29 cellular contexts compared by ENCODE assay signal in the genomic region with DNA sequence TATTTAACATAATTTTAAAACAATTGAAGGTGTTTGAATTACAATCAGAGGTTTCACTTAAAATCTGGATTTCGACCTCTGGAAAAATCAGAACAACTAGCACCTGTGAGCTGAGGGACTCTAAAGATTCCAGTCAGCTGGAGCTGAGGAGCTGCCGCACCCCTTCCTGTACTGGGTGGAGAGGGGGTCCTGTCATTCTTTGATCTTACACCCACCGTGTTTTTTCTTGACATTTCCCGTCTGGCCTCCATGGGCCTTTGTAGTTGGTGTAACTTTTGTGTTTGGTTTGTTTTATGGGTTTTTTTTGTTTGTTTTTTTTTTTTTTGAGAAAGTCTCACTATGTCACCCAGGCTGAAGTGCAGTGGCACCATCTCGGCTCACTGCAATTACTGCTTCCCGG.
"Had no signal": no experiment of that assay in that cellular context is flagged by ENCODE, and none has a peak within 500 bp of the region (broad histone marks: within the 10 kb centered on the region; RNA-seq: fewer than 3 reads in every experiment).

No MANE protein-coding gene starts in this region.

- H3K9me3 ChIP-seq: adrenal gland, body of pancreas, esophagus muscularis mucosa, gastrocnemius medialis had no signal

- H3K27me3 Mint-ChIP-seq: activated CD4-positive, alpha-beta memory T cell treated with anti-CD3 and anti-CD28 coated beads, Interleukin-2, amount 10 ng/mL, durations not matched to agents 7 days and 5 days; activated CD4-positive, alpha-beta T cell treated with anti-CD3 and anti-CD28 coated beads, Interleukin-2, amount 10 ng/mL, durations not matched to agents 7 days and 5 days; effector memory CD8-positive, alpha-beta T cell had no signal

- H3K4me3 ChIP-seq: adrenal gland, body of pancreas, esophagus muscularis mucosa, gastrocnemius medialis had no signal

- H3K9me3 Mint-ChIP-seq: activated CD4-positive, alpha-beta memory T cell treated with anti-CD3 and anti-CD28 coated beads, Interleukin-2, amount 10 ng/mL, durations not matched to agents 7 days and 5 days; activated CD4-positive, alpha-beta T cell treated with anti-CD3 and anti-CD28 coated beads, Interleukin-2, amount 10 ng/mL, durations not matched to agents 7 days and 5 days; activated naive CD4-positive, alpha-beta T cell treated with anti-CD3 and anti-CD28 coated beads for 36 hours; activated naive CD4-positive, alpha-beta T cell treated with anti-CD3 and anti-CD28 coated beads, Interleukin-2, amount 50 U/mL, for 72 hours; activated T-cell treated with anti-CD3 and anti-CD28 coated beads, Interleukin-2, amount 50 U/mL, for 4 hours; activated T-helper 1 cell treated with anti-CD3 and anti-CD28 coated beads, Interleukin-12 subunit alpha, Interleukin-12 subunit beta, Interleukin-2, Interleukin-4 antibody, amounts not matched to agents 30 ng/mL and 10 ng/mL and 1 ng/mL, durations not matched to agents 14 hours and 24 hours and 36 hours; activated T-helper 2 cell treated with anti-CD3 and anti-CD28 coated beads, Interferon-gamma antibody, Interleukin-2, Interleukin-4, amounts not matched to agents 10 μg/mL and 5 μg/mL and 100 μg/mL, durations not matched to agents 14 hours and 24 hours and 36 hours; effector memory CD8-positive, alpha-beta T cell had no signal

- H3K27ac ChIP-seq: esophagus muscularis mucosa, foreskin keratinocyte, gastrocnemius medialis had no signal

- DNase-seq: activated CD4-positive, alpha-beta memory T cell treated with anti-CD3 and anti-CD28 coated beads, Interleukin-2, amount 10 ng/mL, durations not matched to agents 7 days and 5 days; activated CD4-positive, alpha-beta T cell treated with anti-CD3 and anti-CD28 coated beads for 1 hour; activated CD4-positive, alpha-beta T cell treated with anti-CD3 and anti-CD28 coated beads for 4 hours; activated CD4-positive, alpha-beta T cell treated with anti-CD3 and anti-CD28 coated beads, Interleukin-2, amount 10 ng/mL, durations not matched to agents 7 days and 5 days; activated CD4-positive, alpha-beta T cell treated with anti-CD3 and anti-CD28 coated beads, Interleukin-2, amount 50 U/mL, for 4 hours; activated CD8-positive, alpha-beta memory T cell treated with anti-CD3 and anti-CD28 coated beads, Interleukin-2, amount 50 U/mL, for 48 hours; activated effector memory CD4-positive, alpha-beta T cell treated with anti-CD3 and anti-CD28 coated beads, Interleukin-2, amount 50 U/mL, for 16 hours; activated naive CD4-positive, alpha-beta T cell treated with anti-CD3 and anti-CD28 coated beads for 36 hours; activated T-cell treated with anti-CD3 and anti-CD28 coated beads for 4 hours; activated T-cell treated with anti-CD3 and anti-CD28 coated beads, Interleukin-2, amount 50 U/mL, for 4 hours; adrenal gland; amygdala; aorta; body of pancreas; caudate nucleus; cortex of kidney; dermis blood vessel endothelial cell; effector CD4-positive, alpha-beta T cell; effector memory CD8-positive, alpha-beta T cell; erythroblast; foreskin keratinocyte; gastrocnemius medialis; glutamatergic neuron; T-helper 2 cell had no signal

- H3K27me3 ChIP-seq: adrenal gland, body of pancreas, esophagus muscularis mucosa, foreskin keratinocyte, gastrocnemius medialis had no signal

- H3K27ac Mint-ChIP-seq: activated CD4-positive, alpha-beta memory T cell treated with anti-CD3 and anti-CD28 coated beads, Interleukin-2, amount 10 ng/mL, durations not matched to agents 7 days and 5 days; activated CD4-positive, alpha-beta T cell treated with anti-CD3 and anti-CD28 coated beads, Interleukin-2, amount 10 ng/mL, durations not matched to agents 7 days and 5 days; activated naive CD4-positive, alpha-beta T cell treated with anti-CD3 and anti-CD28 coated beads for 36 hours; activated naive CD4-positive, alpha-beta T cell treated with anti-CD3 and anti-CD28 coated beads, Interleukin-2, amount 50 U/mL, for 72 hours; activated T-helper 1 cell treated with anti-CD3 and anti-CD28 coated beads, Interleukin-12 subunit alpha, Interleukin-12 subunit beta, Interleukin-2, Interleukin-4 antibody, amounts not matched to agents 30 ng/mL and 10 ng/mL and 1 ng/mL, durations not matched to agents 14 hours and 24 hours and 36 hours; activated T-helper 2 cell treated with anti-CD3 and anti-CD28 coated beads, Interferon-gamma antibody, Interleukin-2, Interleukin-4, amounts not matched to agents 10 μg/mL and 5 μg/mL and 100 μg/mL, durations not matched to agents 14 hours and 24 hours and 36 hours; effector memory CD8-positive, alpha-beta T cell; WTC11 had no signal

- H3K36me3 Mint-ChIP-seq: activated naive CD4-positive, alpha-beta T cell treated with anti-CD3 and anti-CD28 coated beads, Interleukin-2, amount 50 U/mL, for 72 hours had no signal

- ATAC-seq: activated naive CD4-positive, alpha-beta T cell treated with anti-CD3 and anti-CD28 coated beads, Interleukin-2, amount 50 U/mL, for 72 hours; activated T-cell treated with anti-CD3 and anti-CD28 coated beads, Interleukin-2, amount 50 U/mL, for 4 hours; body of pancreas; effector memory CD8-positive, alpha-beta T cell; foreskin keratinocyte; gastrocnemius medialis; WTC11 had no signal

- H3K4me3 Mint-ChIP-seq: activated CD4-positive, alpha-beta memory T cell treated with anti-CD3 and anti-CD28 coated beads, Interleukin-2, amount 10 ng/mL, durations not matched to agents 7 days and 5 days; activated CD4-positive, alpha-beta T cell treated with anti-CD3 and anti-CD28 coated beads, Interleukin-2, amount 10 ng/mL, durations not matched to agents 7 days and 5 days; activated naive CD4-positive, alpha-beta T cell treated with anti-CD3 and anti-CD28 coated beads for 36 hours; activated T-cell treated with anti-CD3 and anti-CD28 coated beads, Interleukin-2, amount 50 U/mL, for 4 hours; activated T-helper 1 cell treated with anti-CD3 and anti-CD28 coated beads, Interleukin-12 subunit alpha, Interleukin-12 subunit beta, Interleukin-2, Interleukin-4 antibody, amounts not matched to agents 30 ng/mL and 10 ng/mL and 1 ng/mL, durations not matched to agents 14 hours and 24 hours and 36 hours; effector memory CD8-positive, alpha-beta T cell; WTC11 had no signal

- H3K4me1 ChIP-seq: foreskin keratinocyte had no signal
